Comparison of ENCODE assay signal across 11 cellular contexts in the genomic region with DNA sequence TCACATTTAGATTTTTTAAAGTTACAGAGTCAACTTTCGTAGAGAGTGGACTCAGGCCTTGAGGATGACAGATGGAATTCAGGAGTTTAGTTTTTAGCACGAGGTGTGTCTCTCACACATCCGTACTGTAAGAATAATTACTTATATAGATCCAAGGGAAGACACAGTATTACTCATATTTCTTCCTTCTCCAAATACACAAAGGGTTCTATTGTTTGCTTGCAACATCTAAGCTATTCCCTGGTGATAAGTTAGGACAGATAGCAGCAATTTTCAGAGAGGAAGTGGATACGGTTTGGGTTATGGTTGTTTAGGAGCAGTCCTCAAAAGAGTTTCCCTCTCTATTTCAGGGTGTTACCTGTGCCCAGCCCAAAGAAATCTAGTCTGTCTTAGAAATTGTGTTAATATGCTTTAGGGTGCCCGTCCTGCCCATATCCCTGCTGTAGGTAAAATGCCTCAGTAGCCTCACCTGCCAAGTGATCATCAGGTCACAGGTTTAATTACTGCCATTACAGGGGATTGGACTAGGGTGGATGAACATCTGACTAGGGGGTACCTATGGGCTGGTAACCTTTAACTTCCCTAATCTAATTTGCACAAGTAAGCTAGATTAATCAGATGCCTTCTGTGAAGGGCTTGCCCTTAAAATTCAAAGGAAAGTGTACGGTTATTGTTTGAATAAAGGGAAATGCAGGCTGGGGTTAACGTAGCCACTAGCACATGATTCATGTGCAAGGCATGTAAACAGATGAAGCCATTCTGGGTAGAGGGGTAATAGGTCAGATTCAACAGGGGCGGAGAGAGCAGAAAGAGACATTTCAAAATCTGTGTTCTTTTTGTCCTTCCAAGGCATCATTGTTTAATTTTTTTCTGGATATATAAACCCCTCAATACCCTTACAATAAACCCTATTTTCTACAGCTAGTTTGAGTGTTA. TPM values are rescaled to one million over a fixed set of nuclear protein-coding genes. Genes with fewer than 3 reads are reported as not detected.
DNase-seq lines count a peak whose midpoint lies in the region; ATAC-seq and TF ChIP-seq lines count a peak whose summit lies in the region.
"Had no signal": no experiment of that assay in that cellular context is flagged by ENCODE, and none has a peak within 500 bp of the region (broad histone marks: within the 10 kb centered on the region; RNA-seq: fewer than 3 reads in every experiment).

No MANE protein-coding gene starts in this region.

- H3K4me3 ChIP-seq in HFF-Myc (replicated peaks; ENCODE audit: low read depth, low read length) (no peak overlapping the region), SK-N-SH (ENCODE audit: low read depth in 2 of 2, low read length in 1 of 2) (no peak overlapping the region), vagina (no peak overlapping the region), ascending aorta (no peak overlapping the region)

- no peaks in the 10 kb centered on the region for H3K27me3 Mint-ChIP-seq in stimulated activated naive B cell treated with anti-CD40 and anti-IgM and Interleukin-4, amounts not matched to agents 10 μg/mL and 1 μg/mL and 100 μg/mL, for 72 hours

- no peaks in the 10 kb centered on the region for H3K9me2 ChIP-seq in SK-N-SH

- peak overlapping the region; percentile 26; the same call in 1 of the 2 replicates for H3K4me2 ChIP-seq in SK-N-SH

- H3K4me1 ChIP-seq in SK-N-SH (ENCODE audit: control insufficient read depth in 1 of 2, insufficient read depth in 2 of 2, low read depth in 1 of 2, low read length in 1 of 2): peaks cover 7 to 9% of the 10 kb centered on the region in 2 experiments; a peak in 3 of 4 replicates
- peaks cover 17% of the 10 kb centered on the region for H3K4me1 ChIP-seq in vagina
- no peaks in the 10 kb centered on the region for H3K4me1 ChIP-seq in ascending aorta

- H3K9me3 ChIP-seq in SK-N-SH: no peaks in the 10 kb centered on the region
- no peaks in the 10 kb centered on the region for H3K9me3 ChIP-seq in vagina
- no peaks in the 10 kb centered on the region for H3K9me3 ChIP-seq in ascending aorta

- WGBS in SK-N-SH (ENCODE audit: low lambda C conversion rate): 37% methylated on average over 8 of the region's 8 CpGs

- TF ChIP-seq EP300 in SK-N-SH (IDR thresholded peaks at IDR 0.05; ENCODE audit: borderline replicate concordance in 1 of 2, low read depth in 1 of 2, low read length in 1 of 2): peak in 1 of 2 experiments; percentile 22; a peak in 1 of 4 replicates

- intact Hi-C loops in vagina (cut with DNase I) (no loop called here), ascending aorta (cut with DNase I) (no loop called here)

- CTCF ChIA-PET in SK-N-SH (lab: Yijun Ruan, JAX): no interaction called here

- H3K27ac Mint-ChIP-seq in stimulated activated naive B cell treated with anti-CD40 and anti-IgM and Interleukin-4, amounts not matched to agents 10 μg/mL and 1 μg/mL and 100 μg/mL, for 72 hours: no peak overlapping the region
- H3K27ac Mint-ChIP-seq: T-helper 1 cell treated with Interleukin-12 subunit alpha and Interleukin-12 subunit beta and Interleukin-4 antibody, amounts not matched to agents 30 μg/mL and 1 μg/mL, for 36 hours had no signal

- no peak overlapping the region for H3K9ac ChIP-seq in SK-N-SH

- H3K36me3 ChIP-seq in SK-N-SH (replicated peaks in 1 of 2; ENCODE audit: control insufficient read depth in 1 of 2, insufficient read depth in 2 of 2, low read length in 1 of 2) (no peaks in the 10 kb centered on the region), vagina (no peaks in the 10 kb centered on the region), ascending aorta (no peaks in the 10 kb centered on the region)

- no peaks in the 10 kb centered on the region for H3K9me3 Mint-ChIP-seq in stimulated activated naive B cell treated with anti-CD40 and anti-IgM and Interleukin-4, amounts not matched to agents 10 μg/mL and 1 μg/mL and 100 μg/mL, for 72 hours
- H3K9me3 Mint-ChIP-seq: T-helper 1 cell treated with Interleukin-12 subunit alpha and Interleukin-12 subunit beta and Interleukin-4 antibody, amounts not matched to agents 30 μg/mL and 1 μg/mL, for 36 hours had no signal

- ATAC-seq in stimulated activated naive B cell treated with anti-CD40 and anti-IgM and Interleukin-4, amounts not matched to agents 10 μg/mL and 1 μg/mL and 100 μg/mL, for 72 hours (replicated peaks): peak; percentile 29 to 42

- H3K79me2 ChIP-seq in SK-N-SH (ENCODE audit: insufficient read depth): no peaks in the 10 kb centered on the region

- no peak for TF ChIP-seq CTCF in HFF-Myc (IDR thresholded peaks at IDR 0.05; ENCODE audit: low read depth, low read length, missing control alignments)
- TF ChIP-seq CTCF in SK-N-SH (IDR thresholded peaks at IDR 0.05): no peak
- TF ChIP-seq CTCF in vagina (IDR thresholded peaks at IDR 0.05): no peak
- no peak for TF ChIP-seq CTCF in ascending aorta (IDR thresholded peaks at IDR 0.05)

- no peaks in the 10 kb centered on the region for H3K27me3 ChIP-seq in SK-N-SH (ENCODE audit: insufficient read depth)
- no peaks in the 10 kb centered on the region for H3K27me3 ChIP-seq in vagina
- H3K27me3 ChIP-seq in ascending aorta: no peaks in the 10 kb centered on the region

- no peak for TF ChIP-seq RAD21 in SK-N-SH (IDR thresholded peaks at IDR 0.05; ENCODE audit: low read length)

- H4K20me1 ChIP-seq in SK-N-SH (ENCODE audit: insufficient read depth): no peaks in the 10 kb centered on the region

- H3K27ac ChIP-seq in SK-N-SH (ENCODE audit: low read depth in 2 of 2, low read length in 1 of 2) (peak overlapping the region in 1 of 2 experiments; percentile 58; a peak in 3 of 4 replicates), vagina (no peak overlapping the region), ascending aorta (no peak overlapping the region)

- H3K4me1 Mint-ChIP-seq in stimulated activated naive B cell treated with anti-CD40 and anti-IgM and Interleukin-4, amounts not matched to agents 10 μg/mL and 1 μg/mL and 100 μg/mL, for 72 hours: peaks cover 24 to 32% of the 10 kb centered on the region in 2 donors

- H3F3A ChIP-seq in SK-N-SH (replicated peaks; ENCODE audit: insufficient read depth): peaks cover 13% of the 10 kb centered on the region

- no peaks in the 10 kb centered on the region for H3K36me3 Mint-ChIP-seq in stimulated activated naive B cell treated with anti-CD40 and anti-IgM and Interleukin-4, amounts not matched to agents 10 μg/mL and 1 μg/mL and 100 μg/mL, for 72 hours

- no peak for TF ChIP-seq POLR2A in vagina (IDR thresholded peaks at IDR 0.05)

- no peak overlapping the region for H3K4me3 Mint-ChIP-seq in stimulated activated naive B cell treated with anti-CD40 and anti-IgM and Interleukin-4, amounts not matched to agents 10 μg/mL and 1 μg/mL and 100 μg/mL, for 72 hours
- H3K4me3 Mint-ChIP-seq: T-helper 1 cell treated with Interleukin-12 subunit alpha and Interleukin-12 subunit beta and Interleukin-4 antibody, amounts not matched to agents 30 μg/mL and 1 μg/mL, for 36 hours had no signal

- no peak overlapping the region for H2AFZ ChIP-seq in SK-N-SH (ENCODE audit: low read depth)

- POLR2A ChIA-PET in SK-N-SH (lab: Yijun Ruan, JAX): no interaction called here

- DNase-seq in HFF-Myc (ENCODE audit: extremely low read depth, low read depth) (peak; percentile 72), SK-N-SH (no peak), foreskin melanocyte (peak; percentile 77), Ammon's horn (ENCODE audit: low spot score) (no peak), NCI-H1048 (lab: John Stamatoyannopoulos, UW) (no peak), vagina (ENCODE audit: extremely low spot score in 2 of 2) (no peak), ascending aorta (ENCODE audit: low spot score in 2 of 2) (no peak)
- no peak for DNase-seq in stimulated activated naive B cell treated with anti-CD40 and anti-IgM and Interleukin-4, amounts not matched to agents 10 μg/mL and 1 μg/mL and 100 μg/mL, for 72 hours
- DNase-seq: activated gamma-delta T cell, occipital lobe had no signal

TF ChIP-seq in SK-N-SH, 30 proteins besides CTCF, POLR2A, EP300 and RAD21 (continues in another document):
- TF ChIP-seq FOSL2 (IDR thresholded peaks at IDR 0.05; ENCODE audit: borderline replicate concordance, low read depth) (peak; percentile 52; the same call in 1 of the 2 replicates), POLR2AphosphoS5 (IDR thresholded peaks at IDR 0.05; ENCODE audit: low read depth, low read length) (no peak), CHD2 (IDR thresholded peaks at IDR 0.05; ENCODE audit: low read length, partially characterized antibody) (no peak), RCOR1 (IDR thresholded peaks at IDR 0.05; ENCODE audit: low read length) (no peak), MXI1 (IDR thresholded peaks at IDR 0.05; ENCODE audit: low read depth, low read length) (no peak), TAF1 (IDR thresholded peaks at IDR 0.05; ENCODE audit: borderline replicate concordance, low read depth, low read length) (no peak), TCF12 (IDR thresholded peaks at IDR 0.05) (peak; percentile 24; the same call in 1 of the 2 replicates), SIN3A (IDR thresholded peaks at IDR 0.05; ENCODE audit: borderline replicate concordance, low read depth, low read length) (no peak), NRF1 (IDR thresholded peaks at IDR 0.05; ENCODE audit: low read depth, low read length) (no peak)

RNA-seq across cellular contexts. Expression of a gene that starts 8.7 kb away (rescaled TPM):
- polyA plus RNA-seq in SK-N-SH (2012; rRNA removed): 10.5 and 10.7 TPM in 2 replicates
- polyA plus RNA-seq in SK-N-SH (2012; cell fraction: cytosol; rRNA removed): 11.9 and 13.2 TPM in 2 replicates
- polyA plus RNA-seq in SK-N-SH (2012; cell fraction: nucleus; rRNA removed): 4.6 and 7.9 TPM in 2 replicates
- total RNA-seq in vagina (45.9 TPM), ascending aorta (64.5 TPM)

Comparison
In these comparisons a context has a peak if more than half of its experiments do, and no peak if none do; other contexts are left out.
1. DNase-seq: peak in HFF-Myc (single experiment) and foreskin melanocyte (single experiment); none in SK-N-SH (single experiment), stimulated activated naive B cell treated with anti-CD40 and anti-IgM and Interleukin-4, amounts not matched to agents 10 μg/mL and 1 μg/mL and 100 μg/mL, for 72 hours (single experiment), Ammon's horn (single experiment), NCI-H1048 (single experiment), vagina (0 of 2) and ascending aorta (0 of 2).